8 cellular contexts compared by ENCODE assay signal in the genomic region with DNA sequence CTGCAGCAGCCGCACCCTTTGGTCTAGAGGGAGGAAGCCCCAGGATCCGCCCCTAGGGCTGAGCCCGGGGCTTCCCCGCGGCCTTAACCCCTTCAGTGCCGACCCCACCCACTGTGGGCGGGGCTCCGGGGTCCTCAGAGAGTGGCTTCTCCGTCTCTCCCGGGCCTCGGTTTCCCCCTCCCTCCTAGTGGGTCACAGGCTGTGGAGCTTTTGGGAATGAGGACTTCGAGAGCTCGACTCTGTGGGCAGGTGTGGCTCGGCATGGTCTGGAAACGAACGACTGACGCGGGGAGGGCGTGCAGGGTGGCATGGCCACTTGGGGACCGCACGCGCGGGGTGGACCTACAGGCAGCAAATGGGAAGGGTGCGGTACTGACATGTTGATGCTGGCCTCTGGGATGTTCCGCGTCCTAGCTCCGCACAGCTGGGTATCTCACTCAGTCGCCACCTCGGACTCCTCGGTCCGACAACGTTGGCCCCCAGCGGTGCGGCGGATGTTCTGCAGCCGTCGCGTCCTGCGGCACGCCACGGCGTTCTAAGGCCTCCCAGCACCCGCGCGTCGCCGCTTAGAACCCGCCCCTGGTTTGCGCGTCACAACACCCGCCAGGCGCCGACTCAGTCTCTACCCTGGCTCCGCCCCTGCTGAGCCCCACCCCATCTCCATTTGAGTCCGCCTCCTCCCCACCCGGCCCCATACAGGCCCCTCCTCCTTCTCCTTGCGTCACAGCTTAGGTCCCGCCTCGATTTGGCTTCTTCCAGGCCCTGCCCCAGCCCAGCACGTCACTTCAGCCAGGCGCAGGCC. TPM values are rescaled to one million over a fixed set of nuclear protein-coding genes. Genes with fewer than 3 reads are reported as not detected.
DNase-seq lines count a peak whose midpoint lies in the region; ATAC-seq, FAIRE-seq and TF ChIP-seq lines count a peak whose summit lies in the region.

A gene with protein sequence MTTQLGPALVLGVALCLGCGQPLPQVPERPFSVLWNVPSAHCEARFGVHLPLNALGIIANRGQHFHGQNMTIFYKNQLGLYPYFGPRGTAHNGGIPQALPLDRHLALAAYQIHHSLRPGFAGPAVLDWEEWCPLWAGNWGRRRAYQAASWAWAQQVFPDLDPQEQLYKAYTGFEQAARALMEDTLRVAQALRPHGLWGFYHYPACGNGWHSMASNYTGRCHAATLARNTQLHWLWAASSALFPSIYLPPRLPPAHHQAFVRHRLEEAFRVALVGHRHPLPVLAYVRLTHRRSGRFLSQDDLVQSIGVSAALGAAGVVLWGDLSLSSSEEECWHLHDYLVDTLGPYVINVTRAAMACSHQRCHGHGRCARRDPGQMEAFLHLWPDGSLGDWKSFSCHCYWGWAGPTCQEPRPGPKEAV (minus strand): TSS at position 570 of the 802 bp plus-strand sequence. CDS start 3,803 bp downstream, outside the sequence.
A gene with protein sequence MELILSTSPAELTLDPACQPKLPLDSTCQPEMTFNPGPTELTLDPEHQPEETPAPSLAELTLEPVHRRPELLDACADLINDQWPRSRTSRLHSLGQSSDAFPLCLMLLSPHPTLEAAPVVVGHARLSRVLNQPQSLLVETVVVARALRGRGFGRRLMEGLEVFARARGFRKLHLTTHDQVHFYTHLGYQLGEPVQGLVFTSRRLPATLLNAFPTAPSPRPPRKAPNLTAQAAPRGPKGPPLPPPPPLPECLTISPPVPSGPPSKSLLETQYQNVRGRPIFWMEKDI (minus strand): TSS at position 570 of the 802 bp plus-strand sequence. CDS start 1,942 bp downstream, outside the sequence.

- H3K4me3 ChIP-seq in AG10803 (ENCODE audit: low read length) (peak within 1 kb of the TSS; percentile 97), kidney (ENCODE audit: low read length in 2 of 2) (peak within 1 kb of the TSS; percentile 74 to 92)

- intact Hi-C loops in kidney (cut with DNase I) = no loop called here

- TF ChIP-seq CTCF in AG10803 (conservative IDR thresholded peaks at IDR 0.05; ENCODE audit: low read length) (peak; percentile 27), kidney (IDR thresholded peaks at IDR 0.05; ENCODE audit: borderline replicate concordance, extremely low read depth, insufficient read depth) (peak; percentile 27)

- H3K4me1 ChIP-seq in kidney (ENCODE audit: control insufficient read depth in 1 of 2, insufficient read depth in 1 of 2, low read depth in 1 of 2, low read length in 2 of 2) = peaks cover 18 to 38% of the 10 kb centered on the region in 2 donors

- peak within 1 kb of the TSS; percentile 76 to 94 for H3K9ac ChIP-seq in kidney (ENCODE audit: low read length in 2 of 2)

- no peaks in the 10 kb centered on the region for H3K9me3 ChIP-seq in kidney (ENCODE audit: control insufficient read depth in 1 of 2, low read length in 2 of 2)

- H3K36me3 ChIP-seq in kidney (ENCODE audit: control insufficient read depth in 1 of 2, insufficient read depth in 2 of 2, low read length in 2 of 2) = peaks cover 3 to 6% of the 10 kb centered on the region in 2 donors

- ATAC-seq in GM19023 (IDR thresholded peaks at IDR 0.05; ENCODE audit: unreplicated experiment) (peak; percentile 89), HG03280 (IDR thresholded peaks at IDR 0.05; ENCODE audit: unreplicated experiment) (peak; percentile 83)

- peak; percentile 99 for FAIRE-seq in kidney (lab: Jason Lieb, UNC)

- DNase-seq in AG10803 (ENCODE audit: low read depth) (peak; percentile 99), NCI-H345 (lab: John Stamatoyannopoulos, UW) (peak; percentile 97), cerebellar cortex (ENCODE audit: low spot score) (peak; percentile 100), kidney (peak; percentile 100)
- DNase-seq in activated CD4-positive, CD25-positive, alpha-beta regulatory T cell treated with anti-CD3 and anti-CD28 coated beads, Interleukin-2, amount 50 U/mL, for 16 hours (ENCODE audit: low read depth, low spot score) = peak; percentile 97
- peak; percentile 100 for DNase-seq in stimulated activated CD4-positive, alpha-beta T cell treated with anti-CD3 and anti-CD28 coated beads, Interleukin-15, amount 100 ng/mL, for 24 hours

- peak within 1 kb of the TSS; percentile 94 for H3K27ac ChIP-seq in kidney (ENCODE audit: low read depth in 2 of 2, low read length in 2 of 2)

RNA-seq across cellular contexts. Expression of the first gene that starts in this region (rescaled TPM):
- total RNA-seq in kidney = 2.0 TPM
- 3.2 TPM for polyA plus RNA-seq in kidney (ENCODE audit: insufficient read depth, low read depth, low replicate concordance)

RNA-seq across cellular contexts. Expression of the second gene that starts in this region (rescaled TPM):
- total RNA-seq in kidney = 10.7 TPM
- polyA plus RNA-seq in kidney (ENCODE audit: insufficient read depth, low read depth, low replicate concordance) = 8.7 TPM

Comparison
In these comparisons a context has a peak if more than half of its experiments do, and no peak if none do; other contexts are left out.
1. Peak in every context shown above with its lines: DNase-seq, ATAC-seq, H3K4me3 ChIP-seq and H3K27ac ChIP-seq.